14 cellular contexts compared by ENCODE assay signal in genomic region chr15:70375586-70375985, GRCh38.
DNase-seq lines count a peak whose midpoint lies in the region; ATAC-seq, FAIRE-seq and TF ChIP-seq lines count a peak whose summit lies in the region.
"Had no signal": no experiment of that assay in that cellular context is flagged by ENCODE, and none has a peak within 500 bp of the region (broad histone marks: within the 10 kb centered on the region; RNA-seq: fewer than 3 reads in every experiment).

No MANE protein-coding gene starts in this region.

- H3K27me3 ChIP-seq in right atrium auricular region, result no peaks in the 10 kb centered on the region
- H3K27me3 ChIP-seq in left ventricle myocardium inferior (ENCODE audit: low read depth), result peaks cover 16% of the 10 kb centered on the region
- no peaks in the 10 kb centered on the region for H3K27me3 ChIP-seq in mammary epithelial cell (ENCODE audit: insufficient read depth, low read length)
- H3K27me3 ChIP-seq: esophagus muscularis mucosa, uterus had no signal

- intact Hi-C loops in left ventricle myocardium inferior (cut with micrococcal nuclease), result no loop called here
- intact Hi-C loops in mammary epithelial cell (cut with micrococcal nuclease), result loop anchor here (5.0 kb wide), 1 partner anchor 278 kb away; the partner anchor contains the start of gene TLE3

- H3K27ac ChIP-seq in right atrium auricular region (no peak overlapping the region), left ventricle myocardium inferior (replicated peaks) (no peak overlapping the region), mammary epithelial cell (ENCODE audit: insufficient read depth, low read depth, low read length) (no peak overlapping the region)
- H3K27ac ChIP-seq: esophagus muscularis mucosa had no signal

- no peaks in the 10 kb centered on the region for H3K9me3 ChIP-seq in right atrium auricular region
- no peaks in the 10 kb centered on the region for H3K9me3 ChIP-seq in left ventricle myocardium inferior (replicated peaks)
- H3K9me3 ChIP-seq in mammary epithelial cell (replicated peaks; ENCODE audit: insufficient read depth, low read length), result no peaks in the 10 kb centered on the region
- H3K9me3 ChIP-seq: esophagus muscularis mucosa, uterus had no signal

- no peak for ATAC-seq in left lobe of liver
- ATAC-seq: natural killer cell treated with Interleukin-12 subunit alpha and Interleukin-12 subunit beta and Interleukin-15 and Interleukin-18, amount 100 ng/mL, for 72 hours had no signal

- H2AFZ ChIP-seq in mammary epithelial cell (ENCODE audit: low read depth, low read length), result no peak overlapping the region

- DNase-seq in right atrium auricular region (ENCODE audit: low spot score) (peak; percentile 16), left ventricle myocardium inferior (no peak), mammary epithelial cell (no peak), left lobe of liver (ENCODE audit: low spot score) (peak; percentile 27), urothelium cell line (ENCODE audit: low spot score) (no peak), GM20000 (ENCODE audit: low spot score) (no peak), SHP77 (lab: John Stamatoyannopoulos, UW) (no peak), amniotic stem cell (lab: John Stamatoyannopoulos, UW) (no peak)
- DNase-seq: KBM-7, NCI-H1694 treated with DMSO at 0.1 percent for 48 hours, posterior cingulate gyrus had no signal

- CTCF ChIA-PET in mammary epithelial cell (lab: Charles Lee; ENCODE audit: low non-redundant PET), result no interaction called here

- no peaks in the 10 kb centered on the region for H3K79me2 ChIP-seq in mammary epithelial cell (ENCODE audit: insufficient read depth, low read length)

- peak overlapping the region; percentile 53 for H3K4me2 ChIP-seq in mammary epithelial cell (ENCODE audit: insufficient read depth, low read depth, low read length)

- dilution Hi-C loops in mammary epithelial cell (cut with HindIII; ENCODE audit: low sequenced_read_pairs), result no loop called here

- no peak for TF ChIP-seq CTCF in right atrium auricular region (IDR thresholded peaks at IDR 0.05)
- TF ChIP-seq CTCF in left ventricle myocardium inferior (IDR thresholded peaks at IDR 0.05; ENCODE audit: borderline replicate concordance), result no peak
- no peak for TF ChIP-seq CTCF in mammary epithelial cell (conservative IDR thresholded peaks at IDR 0.05 in 1 of 2, IDR thresholded peaks at IDR 0.05 in 1 of 2; ENCODE audit: extremely low read depth in 1 of 2, insufficient read depth in 1 of 2, low read depth in 1 of 2, low read length in 2 of 2)
- TF ChIP-seq CTCF in GM20000 (IDR thresholded peaks at IDR 0.05; ENCODE audit: extremely low read depth, missing control alignments), result no peak

- in situ Hi-C loops in mammary epithelial cell (cut with MboI; ENCODE audit: low sequenced_read_pairs in 2 of 2), result no loop called here

- H4K20me1 ChIP-seq in mammary epithelial cell (ENCODE audit: insufficient read depth, low read length), result no peaks in the 10 kb centered on the region

- H3K4me3 ChIP-seq in right atrium auricular region, result no peak overlapping the region
- H3K4me3 ChIP-seq in left ventricle myocardium inferior, result no peak overlapping the region
- no peak overlapping the region for H3K4me3 ChIP-seq in mammary epithelial cell (replicated peaks in 1 of 3; ENCODE audit: insufficient read depth in 1 of 3, low read depth in 2 of 3, low read length in 3 of 3)
- H3K4me3 ChIP-seq: esophagus muscularis mucosa, uterus had no signal

- BruUV-seq in mammary epithelial cell (replicated peaks; lab: Mats Ljungman, UMichigan), result no TSS peak

- H3K9ac ChIP-seq in mammary epithelial cell (ENCODE audit: insufficient read depth, low read length), result no peak overlapping the region

- 78% methylated on average over 3 of the region's 3 CpGs for WGBS in mammary epithelial cell (ENCODE audit: low coverage, missing lambda C conversion rate)

- FAIRE-seq in urothelium cell line (lab: Jason Lieb, UNC), result peak; percentile 76

- H3K4me1 ChIP-seq in right atrium auricular region (peaks cover 0 to 37% of the 10 kb centered on the region in 2 donors), left ventricle myocardium inferior (peaks cover 30% of the 10 kb centered on the region), mammary epithelial cell (ENCODE audit: insufficient read depth, low read length) (peaks cover 30% of the 10 kb centered on the region)
- H3K4me1 ChIP-seq: uterus had no signal

- no peaks in the 10 kb centered on the region for H3K36me3 ChIP-seq in right atrium auricular region
- no peaks in the 10 kb centered on the region for H3K36me3 ChIP-seq in left ventricle myocardium inferior
- H3K36me3 ChIP-seq in mammary epithelial cell (ENCODE audit: insufficient read depth, low read length), result no peaks in the 10 kb centered on the region
- H3K36me3 ChIP-seq: esophagus muscularis mucosa, uterus had no signal

Comparison
In these comparisons a context has a peak if more than half of its experiments do, and no peak if none do; other contexts are left out.
1. DNase-seq: peak in right atrium auricular region (single experiment) and left lobe of liver (single experiment); none in left ventricle myocardium inferior (single experiment), mammary epithelial cell (single experiment), urothelium cell line (single experiment), GM20000 (single experiment), SHP77 (0 of 2) and amniotic stem cell (single experiment).